Comparison of ENCODE assay signal across 13 cellular contexts in the genomic region with DNA sequence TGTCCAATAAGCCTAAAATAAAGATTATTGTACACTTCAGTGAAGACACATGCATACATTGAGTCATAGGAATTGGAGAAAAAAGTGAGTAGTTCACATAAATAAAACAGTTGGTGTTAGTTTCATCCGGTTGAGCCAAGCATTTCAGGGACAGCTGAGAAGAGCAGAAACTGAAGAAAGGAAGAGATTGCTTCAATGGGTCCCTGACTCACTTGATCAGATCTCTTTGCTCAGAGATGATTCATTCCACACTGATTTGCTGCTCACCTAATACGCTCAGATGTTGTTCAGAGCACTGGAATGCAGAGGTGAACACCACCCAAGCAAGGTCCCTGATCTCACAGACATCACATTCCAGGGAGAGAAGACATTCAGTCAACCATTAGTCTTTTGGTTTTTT.
DNase-seq lines count a peak whose midpoint lies in the region; ATAC-seq and TF ChIP-seq lines count a peak whose summit lies in the region.
"Had no signal": no experiment of that assay in that cellular context is flagged by ENCODE, and none has a peak within 500 bp of the region (broad histone marks: within the 10 kb centered on the region; RNA-seq: fewer than 3 reads in every experiment).

No MANE protein-coding gene starts in this region.

- no peaks in the 10 kb centered on the region for H4K20me1 ChIP-seq in OCI-LY7 (ENCODE audit: insufficient read depth, low read length)

- H3K4me2 ChIP-seq in OCI-LY7 (ENCODE audit: low read length): no peak overlapping the region

- no peaks in the 10 kb centered on the region for H3K9me2 ChIP-seq in OCI-LY7 (ENCODE audit: insufficient read depth, low read length)

- no peaks in the 10 kb centered on the region for H3K9me3 Mint-ChIP-seq in activated T-cell treated with anti-CD3 and anti-CD28 coated beads, Interleukin-2, amount 50 U/mL, for 72 hours
- no peaks in the 10 kb centered on the region for H3K9me3 Mint-ChIP-seq in activated T-helper 17 cell treated with anti-CD3 and anti-CD28 coated beads, Interleukin-2, amount 50 U/mL, for 72 hours
- peaks cover 5% of the 10 kb centered on the region for H3K9me3 Mint-ChIP-seq in type B pancreatic cell

- H3K27me3 Mint-ChIP-seq in activated T-cell treated with anti-CD3 and anti-CD28 coated beads, Interleukin-2, amount 50 U/mL, for 72 hours (ENCODE audit: low read depth): no peaks in the 10 kb centered on the region
- no peaks in the 10 kb centered on the region for H3K27me3 Mint-ChIP-seq in activated T-helper 17 cell treated with anti-CD3 and anti-CD28 coated beads, Interleukin-2, amount 50 U/mL, for 72 hours
- H3K27me3 Mint-ChIP-seq in type B pancreatic cell: no peaks in the 10 kb centered on the region

- TF ChIP-seq CTCF in type B pancreatic cell (conservative IDR thresholded peaks at IDR 0.05): no peak
- no peak for TF ChIP-seq CTCF in OCI-LY7 (conservative IDR thresholded peaks at IDR 0.05; ENCODE audit: low read length)

- no peak overlapping the region for H2AFZ ChIP-seq in OCI-LY7 (ENCODE audit: low read length)

- no peaks in the 10 kb centered on the region for H3K36me3 ChIP-seq in OCI-LY7 (ENCODE audit: insufficient read depth, low read length)
- H3K36me3 ChIP-seq: sigmoid colon had no signal

- peak; percentile 28 to 29 for ATAC-seq in activated T-cell treated with anti-CD3 and anti-CD28 coated beads, Interleukin-2, amount 50 U/mL, for 72 hours (replicated peaks in 1 of 2)
- peak; percentile 47 for ATAC-seq in activated T-helper 17 cell treated with anti-CD3 and anti-CD28 coated beads, Interleukin-2, amount 50 U/mL, for 72 hours (replicated peaks)
- ATAC-seq in GM18909 (IDR thresholded peaks at IDR 0.05; ENCODE audit: poor library complexity, unreplicated experiment): no peak

- H3K4me1 Mint-ChIP-seq in activated T-cell treated with anti-CD3 and anti-CD28 coated beads, Interleukin-2, amount 50 U/mL, for 72 hours (ENCODE audit: low read depth): no peaks in the 10 kb centered on the region
- no peaks in the 10 kb centered on the region for H3K4me1 Mint-ChIP-seq in activated T-helper 17 cell treated with anti-CD3 and anti-CD28 coated beads, Interleukin-2, amount 50 U/mL, for 72 hours
- H3K4me1 Mint-ChIP-seq in type B pancreatic cell (ENCODE audit: unreplicated experiment): peaks cover 5% of the 10 kb centered on the region

- no peak overlapping the region for H3K27ac Mint-ChIP-seq in activated T-cell treated with anti-CD3 and anti-CD28 coated beads, Interleukin-2, amount 50 U/mL, for 72 hours
- H3K27ac Mint-ChIP-seq in activated T-helper 17 cell treated with anti-CD3 and anti-CD28 coated beads, Interleukin-2, amount 50 U/mL, for 72 hours: no peak overlapping the region
- H3K27ac Mint-ChIP-seq in type B pancreatic cell: peak overlapping the region; percentile 69

- no peak overlapping the region for H3K27ac ChIP-seq in OCI-LY7 (ENCODE audit: low read depth, low read length, poor library complexity, severe bottlenecking)
- H3K27ac ChIP-seq: HL-60, sigmoid colon had no signal

- BruUV-seq in OCI-LY7 (replicated peaks; lab: Mats Ljungman, UMichigan): no TSS peak

- H3K79me2 ChIP-seq in OCI-LY7 (ENCODE audit: insufficient read depth, low read depth, low read length): no peaks in the 10 kb centered on the region

- CTCF ChIA-PET in OCI-LY7 (lab: Charles Lee; ENCODE audit: unreplicated experiment): no interaction called here

- POLR2A ChIA-PET in OCI-LY7 (lab: Charles Lee): no interaction called here

- intact Hi-C loops in OCI-LY7 (cut with micrococcal nuclease; ENCODE audit: unreplicated experiment): no loop called here

- H3K36me3 Mint-ChIP-seq in activated T-cell treated with anti-CD3 and anti-CD28 coated beads, Interleukin-2, amount 50 U/mL, for 72 hours (ENCODE audit: insufficient read depth in 2 of 2): peaks cover 0 to 1% of the 10 kb centered on the region in 2 donors
- H3K36me3 Mint-ChIP-seq in activated T-helper 17 cell treated with anti-CD3 and anti-CD28 coated beads, Interleukin-2, amount 50 U/mL, for 72 hours (ENCODE audit: low read depth): no peaks in the 10 kb centered on the region
- H3K36me3 Mint-ChIP-seq in type B pancreatic cell: no peaks in the 10 kb centered on the region

- no peak overlapping the region for H3K4me3 Mint-ChIP-seq in activated T-cell treated with anti-CD3 and anti-CD28 coated beads, Interleukin-2, amount 50 U/mL, for 72 hours
- no peak overlapping the region for H3K4me3 Mint-ChIP-seq in activated T-helper 17 cell treated with anti-CD3 and anti-CD28 coated beads, Interleukin-2, amount 50 U/mL, for 72 hours
- no peak overlapping the region for H3K4me3 Mint-ChIP-seq in type B pancreatic cell

- H3K4me3 ChIP-seq in OCI-LY7 (ENCODE audit: low read depth, low read length, poor library complexity, severe bottlenecking): no peak overlapping the region
- H3K4me3 ChIP-seq: sigmoid colon had no signal

- no peaks in the 10 kb centered on the region for H3K9me3 ChIP-seq in OCI-LY7 (ENCODE audit: low read length)
- H3K9me3 ChIP-seq: sigmoid colon had no signal

- no peaks in the 10 kb centered on the region for H3K4me1 ChIP-seq in OCI-LY7 (ENCODE audit: insufficient read depth, low read length, poor library complexity, severe bottlenecking)
- H3K4me1 ChIP-seq: sigmoid colon had no signal

- no peak for DNase-seq in activated T-cell treated with anti-CD3 and anti-CD28 coated beads, Interleukin-2, amount 50 U/mL, for 72 hours
- no peak for DNase-seq in activated T-cell treated with anti-CD3 and anti-CD28 coated beads, Interleukin-2, amount 50 U/mL, for 48 hours
- DNase-seq in hepatic stellate cell (ENCODE audit: low spot score) (peak; percentile 78), type B pancreatic cell (ENCODE audit: extremely low spot score, unreplicated experiment) (no peak), NCI-H446 treated with DMSO at 0.1 percent for 48 hours (lab: John Stamatoyannopoulos, UW) (no peak), OCI-LY7 (ENCODE audit: low spot score) (no peak)
- DNase-seq: AML-193, kidney, NCI-H345, sigmoid colon had no signal
